ENCODE assay signal across 26 cellular contexts in genomic region chr18:74795766-74796165, GRCh38.
"Had no signal": no experiment of that assay in that cellular context is flagged by ENCODE, and none has a peak within 500 bp of the region (broad histone marks: within the 10 kb centered on the region; RNA-seq: fewer than 3 reads in every experiment).

No MANE protein-coding gene starts in this region.

- H3K9me3 ChIP-seq: adrenal gland, body of pancreas, esophagus muscularis mucosa, heart right ventricle, left ventricle myocardium inferior, neutrophil, ovary, right lobe of liver, thoracic aorta, upper lobe of left lung had no signal

- H3K4me3 ChIP-seq: adrenal gland, body of pancreas, esophagus muscularis mucosa, heart right ventricle, left ventricle myocardium inferior, ovary, right lobe of liver, thoracic aorta, upper lobe of left lung had no signal

- FAIRE-seq: TTC549 had no signal

- H3K27me3 ChIP-seq: adrenal gland, body of pancreas, esophagus muscularis mucosa, foreskin keratinocyte, heart right ventricle, neutrophil, ovary, right lobe of liver, upper lobe of left lung had no signal

- H3K27ac ChIP-seq: body of pancreas, foreskin keratinocyte, neutrophil, ovary, right lobe of liver, thoracic aorta, upper lobe of left lung, VCaP had no signal

- ATAC-seq: activated T-cell treated with anti-CD3 and anti-CD28 coated beads, Interleukin-2, amount 50 U/mL, for 72 hours; body of pancreas; right lobe of liver; stimulated activated effector memory CD8-positive, alpha-beta T cell treated with anti-CD3 and anti-CD28 coated beads, Interleukin-12 subunit alpha, Interleukin-12 subunit beta, amount 100 ng/mL, for 72 hours had no signal

- H3K36me3 ChIP-seq: adrenal gland, esophagus muscularis mucosa, heart right ventricle, left ventricle myocardium inferior, neutrophil, ovary, right lobe of liver, thoracic aorta, upper lobe of left lung had no signal

- DNase-seq: activated CD4-positive, alpha-beta T cell treated with anti-CD3 and anti-CD28 coated beads for 4 hours; activated CD4-positive, alpha-beta T cell treated with anti-CD3 and anti-CD28 coated beads, Interleukin-2, amount 50 U/mL, for 4 hours; activated naive CD4-positive, alpha-beta T cell; activated T-cell treated with anti-CD3 and anti-CD28 coated beads for 4 hours; activated T-cell treated with anti-CD3 and anti-CD28 coated beads, Interleukin-2, amount 50 U/mL, for 72 hours; adrenal gland; aorta; body of pancreas; dermis blood vessel endothelial cell; effector CD4-positive, alpha-beta T cell; foreskin keratinocyte; heart right ventricle; kidney glomerular epithelial cell; left ventricle myocardium inferior; nephron progenitor cell; ovary; right lobe of liver; stimulated activated CD4-positive, alpha-beta T cell treated with anti-CD3 and anti-CD28 coated beads, Interleukin-4, amount 100 ng/mL, for 1 hour; T-helper 9 cell had no signal
